Comparison of ENCODE assay signal across 10 cellular contexts in the genomic region with DNA sequence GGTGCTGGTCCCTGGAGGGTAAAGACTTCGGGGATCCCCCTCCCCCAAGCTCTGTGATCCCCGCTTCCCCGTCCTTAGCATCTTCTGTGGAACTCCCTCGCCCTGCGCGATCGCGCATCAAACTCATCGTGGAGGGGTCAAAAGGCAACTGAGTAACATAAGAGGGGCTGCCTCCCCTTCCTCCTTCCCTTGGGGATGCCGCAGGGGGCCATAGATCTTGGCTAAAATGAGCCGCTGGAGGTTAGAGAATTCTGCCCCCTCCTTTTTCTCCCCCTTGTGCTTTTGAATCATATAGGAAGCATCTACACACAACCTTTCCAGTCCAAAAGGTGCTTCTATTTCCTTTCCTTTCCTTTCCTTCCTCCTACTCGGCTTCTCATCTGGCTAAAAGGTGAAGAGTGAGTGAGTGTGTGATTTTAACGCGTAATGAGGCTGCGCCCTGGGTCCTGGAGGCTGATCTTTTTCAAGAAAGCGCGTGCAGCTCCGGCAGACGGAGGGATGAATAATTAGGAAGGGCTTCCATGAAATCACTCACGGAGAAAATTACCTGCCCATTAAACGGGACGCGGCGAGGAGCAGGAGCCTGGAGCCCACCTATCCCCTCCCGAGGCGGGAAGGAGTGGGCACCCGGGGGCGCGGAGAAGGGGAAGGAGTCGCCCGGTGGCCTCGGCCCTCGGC. TPM values are rescaled to one million over a fixed set of nuclear protein-coding genes. Genes with fewer than 3 reads are reported as not detected.
DNase-seq lines count a peak whose midpoint lies in the region; ATAC-seq and TF ChIP-seq lines count a peak whose summit lies in the region.
"Had no signal": no experiment of that assay in that cellular context is flagged by ENCODE, and none has a peak within 500 bp of the region (broad histone marks: within the 10 kb centered on the region; RNA-seq: fewer than 3 reads in every experiment).

No MANE protein-coding gene starts in this region.

- no peak overlapping the region for H3K27ac Mint-ChIP-seq in activated CD8-positive, alpha-beta memory T cell treated with anti-CD3 and anti-CD28 coated beads, Interleukin-2, amount 10 ng/mL, durations not matched to agents 7 days and 5 days
- H3K27ac Mint-ChIP-seq: T-helper 1 cell treated with Interleukin-12 subunit alpha and Interleukin-12 subunit beta and Interleukin-4 antibody, amounts not matched to agents 30 μg/mL and 1 μg/mL, for 36 hours had no signal

- H3K4me1 ChIP-seq in upper lobe of right lung = no peaks in the 10 kb centered on the region

- DNase-seq in MG63 = no peak
- peak; percentile 64 for DNase-seq in cerebellar cortex (ENCODE audit: low spot score)
- no peak for DNase-seq in left lobe of liver (ENCODE audit: low spot score)
- DNase-seq in upper lobe of right lung = no peak
- no peak for DNase-seq in activated CD8-positive, alpha-beta memory T cell treated with anti-CD3 and anti-CD28 coated beads, Interleukin-2, amount 10 ng/mL, durations not matched to agents 7 days and 5 days
- DNase-seq: DND-41 had no signal

- H3K9me3 ChIP-seq in MG63 (no peaks in the 10 kb centered on the region), upper lobe of right lung (no peaks in the 10 kb centered on the region)

- H3K27me3 ChIP-seq in MG63 = peaks cover 14% of the 10 kb centered on the region
- H3K27me3 ChIP-seq in upper lobe of right lung = peaks cover 36% of the 10 kb centered on the region

- H3K36me3 Mint-ChIP-seq in activated CD8-positive, alpha-beta memory T cell treated with anti-CD3 and anti-CD28 coated beads, Interleukin-2, amount 10 ng/mL, durations not matched to agents 7 days and 5 days = peaks cover 2% of the 10 kb centered on the region

- H3K4me1 Mint-ChIP-seq in activated CD8-positive, alpha-beta memory T cell treated with anti-CD3 and anti-CD28 coated beads, Interleukin-2, amount 10 ng/mL, durations not matched to agents 7 days and 5 days = no peaks in the 10 kb centered on the region

- CTCF ChIA-PET in activated CD8-positive, alpha-beta memory T cell treated with anti-CD3 and anti-CD28 coated beads, Interleukin-2, amount 10 ng/mL, durations not matched to agents 7 days and 5 days (lab: Charles Lee) = no interaction called here

- H3K27ac ChIP-seq in 22Rv1 (peak overlapping the region; percentile 63), upper lobe of right lung (no peak overlapping the region)

- H3K4me3 Mint-ChIP-seq in activated CD8-positive, alpha-beta memory T cell treated with anti-CD3 and anti-CD28 coated beads, Interleukin-2, amount 10 ng/mL, durations not matched to agents 7 days and 5 days = no peak overlapping the region
- H3K4me3 Mint-ChIP-seq: T-helper 1 cell treated with Interleukin-12 subunit alpha and Interleukin-12 subunit beta and Interleukin-4 antibody, amounts not matched to agents 30 μg/mL and 1 μg/mL, for 36 hours had no signal

- intact Hi-C loops in upper lobe of right lung (cut with DNase I) = no loop called here

- peak; percentile 8 for ATAC-seq in left lobe of liver
- no peak for ATAC-seq in upper lobe of right lung
- no peak for ATAC-seq in HG03135 (IDR thresholded peaks at IDR 0.05; ENCODE audit: unreplicated experiment)
- ATAC-seq in GM18858 (IDR thresholded peaks at IDR 0.05; ENCODE audit: unreplicated experiment) = no peak
- no peak for ATAC-seq in activated CD8-positive, alpha-beta memory T cell treated with anti-CD3 and anti-CD28 coated beads, Interleukin-2, amount 10 ng/mL, durations not matched to agents 7 days and 5 days

- peaks cover 32% of the 10 kb centered on the region for H3K27me3 Mint-ChIP-seq in activated CD8-positive, alpha-beta memory T cell treated with anti-CD3 and anti-CD28 coated beads, Interleukin-2, amount 10 ng/mL, durations not matched to agents 7 days and 5 days

- no peaks in the 10 kb centered on the region for H3K9me3 Mint-ChIP-seq in activated CD8-positive, alpha-beta memory T cell treated with anti-CD3 and anti-CD28 coated beads, Interleukin-2, amount 10 ng/mL, durations not matched to agents 7 days and 5 days (ENCODE audit: low read depth)
- H3K9me3 Mint-ChIP-seq: T-helper 1 cell treated with Interleukin-12 subunit alpha and Interleukin-12 subunit beta and Interleukin-4 antibody, amounts not matched to agents 30 μg/mL and 1 μg/mL, for 36 hours had no signal

- H3K36me3 ChIP-seq in MG63 (no peaks in the 10 kb centered on the region), upper lobe of right lung (no peaks in the 10 kb centered on the region)

- H3K4me3 ChIP-seq in MG63 = peak overlapping the region; percentile 17; the same call in 1 of the 2 replicates
- peak overlapping the region; percentile 54 for H3K4me3 ChIP-seq in upper lobe of right lung

- no peak for TF ChIP-seq CTCF in 22Rv1 (IDR thresholded peaks at IDR 0.05)
- no peak for TF ChIP-seq CTCF in upper lobe of right lung (IDR thresholded peaks at IDR 0.05)

RNA-seq across cellular contexts. Expression of a gene that starts 0.8 kb away (rescaled TPM):
- 0.07 TPM in 1 of 2 replicates, not detected in the other for total RNA-seq in MG63 (2014; rRNA removed; shearing (Covaris generic); ENCODE audit: low replicate concordance)
- total RNA-seq in left lobe of liver (0.20 TPM), upper lobe of right lung (27.1 TPM)
- total RNA-seq in activated CD8-positive, alpha-beta memory T cell treated with anti-CD3 and anti-CD28 coated beads, Interleukin-2, amount 10 ng/mL, durations not matched to agents 7 days and 5 days = not detected

Comparison
In these comparisons a context has a peak if more than half of its experiments do, and no peak if none do; other contexts are left out.
1. RNA of a gene that starts 0.8 kb away (total RNA-seq): 27.1 TPM in upper lobe of right lung (single experiment); 0.20 TPM in left lobe of liver (single experiment), 0.07 TPM in MG63 and not detected in activated CD8-positive, alpha-beta memory T cell treated with anti-CD3 and anti-CD28 coated beads, Interleukin-2, amount 10 ng/mL, durations not matched to agents 7 days and 5 days; every median in the first group is over 10 times any median in the second.